Comparison of ENCODE assay signal across 8 cellular contexts in genomic region chr12:89349814-89350213, GRCh38. TPM values are rescaled to one million over a fixed set of nuclear protein-coding genes. Genes with fewer than 3 reads are reported as not detected.
DNase-seq lines count a peak whose midpoint lies in the region; ATAC-seq and TF ChIP-seq lines count a peak whose summit lies in the region.

No MANE protein-coding gene starts in this region.

- POLR2A ChIA-PET in A673 (lab: Charles Lee; ENCODE audit: low non-redundant PET) (interaction anchor here (1.0 kb wide), 1 partner anchor 140 kb away, joined by 3 read pairs; no protein-coding TSS in a partner anchor), SK-N-SH (lab: Yijun Ruan, JAX) (interaction anchor here (1.0 kb wide), 1 partner anchor 70 kb away, joined by 7 read pairs; no protein-coding TSS in a partner anchor)

- no peak for TF ChIP-seq EP300 in SK-N-SH (IDR thresholded peaks at IDR 0.05; ENCODE audit: borderline replicate concordance in 1 of 2, low read depth in 1 of 2, low read length in 1 of 2)

- no peak overlapping the region for H3K18ac ChIP-seq in neuronal stem cell (ENCODE audit: low read length)

- no peak overlapping the region for H2AK5ac ChIP-seq in neuronal stem cell (ENCODE audit: low read depth, low read length)

- H4K20me1 ChIP-seq in SK-N-SH (ENCODE audit: insufficient read depth) = peaks cover 49% of the 10 kb centered on the region
- no peaks in the 10 kb centered on the region for H4K20me1 ChIP-seq in fibroblast of lung (ENCODE audit: control insufficient read depth, extremely low read depth, insufficient read depth, low read length)

- H3K27ac ChIP-seq in A673 (ENCODE audit: low read depth, low read length, poor library complexity, severe bottlenecking) (peak overlapping the region; percentile 97), SK-N-SH (ENCODE audit: low read depth in 2 of 2, low read length in 1 of 2) (peak overlapping the region; percentile 98 to 99; a peak in 3 of 4 replicates), fibroblast of lung (ENCODE audit: insufficient read depth, low read length) (peak overlapping the region; percentile 96), neuronal stem cell (replicated peaks; ENCODE audit: low read length) (peak overlapping the region; percentile 8)

- DNase-seq in A673 (ENCODE audit: low spot score) (peak; percentile 91), H4 (ENCODE audit: low spot score) (peak; percentile 16), SK-N-SH (peak; percentile 38), fibroblast of lung (ENCODE audit: low read depth in 2 of 2) (peak; percentile 71 to 85), neuronal stem cell (ENCODE audit: low spot score) (no peak)

- H3K36me3 ChIP-seq in A673 (ENCODE audit: insufficient read depth, low read length, poor library complexity, severe bottlenecking) = peaks cover 42% of the 10 kb centered on the region
- peaks cover 30 to 34% of the 10 kb centered on the region in 2 experiments for H3K36me3 ChIP-seq in SK-N-SH (replicated peaks in 1 of 2; ENCODE audit: control insufficient read depth in 1 of 2, insufficient read depth in 2 of 2, low read length in 1 of 2)
- H3K36me3 ChIP-seq in fibroblast of lung (ENCODE audit: control insufficient read depth, insufficient read depth, low read length) = peaks cover 4% of the 10 kb centered on the region
- H3K36me3 ChIP-seq in neuronal stem cell (replicated peaks in 1 of 2; ENCODE audit: control insufficient read depth in 2 of 2, insufficient read depth in 2 of 2, low read length in 2 of 2) = peaks cover 0 to 44% of the 10 kb centered on the region in 2 donors

- H3K79me2 ChIP-seq in SK-N-SH (ENCODE audit: insufficient read depth) = peaks cover 57% of the 10 kb centered on the region
- H3K79me2 ChIP-seq in fibroblast of lung (ENCODE audit: control insufficient read depth, insufficient read depth, low read length) = peaks cover 46% of the 10 kb centered on the region

- TF ChIP-seq CTCF in A673 (conservative IDR thresholded peaks at IDR 0.05; ENCODE audit: low read depth, low read length) (no peak), SK-N-SH (IDR thresholded peaks at IDR 0.05) (no peak), fibroblast of lung (conservative IDR thresholded peaks at IDR 0.05 in 1 of 2, IDR thresholded peaks at IDR 0.05 in 1 of 2; ENCODE audit: low read depth in 1 of 2, low read length in 2 of 2) (no peak)

- H4K8ac ChIP-seq in neuronal stem cell (ENCODE audit: low read depth, low read length) = no peak overlapping the region

- no peak for ATAC-seq in HG02970 (IDR thresholded peaks at IDR 0.05; ENCODE audit: low FRiP score, unreplicated experiment)
- ATAC-seq in GM19452 (IDR thresholded peaks at IDR 0.05; ENCODE audit: unreplicated experiment) = no peak
- no peak for ATAC-seq in GM18861 (IDR thresholded peaks at IDR 0.05; ENCODE audit: unreplicated experiment)

- no peak overlapping the region for H4K91ac ChIP-seq in neuronal stem cell (ENCODE audit: low read depth, low read length, poor library complexity)

- 0 out of 2 replicates have a peak, but pooled peaks have one; percentile 17 for TF ChIP-seq RAD21 in SK-N-SH (IDR thresholded peaks at IDR 0.05; ENCODE audit: low read length)

- intact Hi-C loops in A673 (cut with micrococcal nuclease; ENCODE audit: unreplicated experiment) = no loop called here

- H3K4me2 ChIP-seq in SK-N-SH (peak overlapping the region; percentile 86), fibroblast of lung (ENCODE audit: extremely low read depth, insufficient read depth, low read length) (peak overlapping the region; percentile 96), neuronal stem cell (ENCODE audit: insufficient read depth, low read length, poor library complexity, severe bottlenecking) (peak overlapping the region; percentile 40)

- no peaks in the 10 kb centered on the region for H3K9me2 ChIP-seq in SK-N-SH

- H3K79me1 ChIP-seq in neuronal stem cell (ENCODE audit: low read depth, low read length) = peaks cover 4% of the 10 kb centered on the region

- H3F3A ChIP-seq in SK-N-SH (replicated peaks; ENCODE audit: insufficient read depth) = peaks cover 16% of the 10 kb centered on the region

- no peak overlapping the region for H2BK12ac ChIP-seq in neuronal stem cell (ENCODE audit: low read length)

- no peak overlapping the region for H2BK15ac ChIP-seq in neuronal stem cell (ENCODE audit: low read length)

- H3K4me3 ChIP-seq in A673 (ENCODE audit: low read depth, low read length, poor library complexity, severe bottlenecking) (peak overlapping the region; percentile 68), SK-N-SH (ENCODE audit: low read depth in 2 of 2, low read length in 1 of 2) (peak overlapping the region; percentile 94 to 99), fibroblast of lung (replicated peaks in 1 of 4; ENCODE audit: control extremely low read depth in 1 of 4, insufficient read depth in 1 of 4, low read depth in 3 of 4, low read length in 4 of 4) (peak overlapping the region; percentile 61 to 92 (median 74)), neuronal stem cell (ENCODE audit: low read length in 2 of 2) (peak overlapping the region; percentile 49 to 91)

- H3K4ac ChIP-seq in neuronal stem cell (ENCODE audit: low read length) = no peak overlapping the region

- H2AFZ ChIP-seq in SK-N-SH (ENCODE audit: low read depth) (no peak overlapping the region), fibroblast of lung (ENCODE audit: low read length) (no peak overlapping the region), neuronal stem cell (ENCODE audit: low read length) (no peak overlapping the region)

- no peak overlapping the region for H2BK120ac ChIP-seq in neuronal stem cell (ENCODE audit: low read depth, low read length)

- H3K27me3 ChIP-seq in A673 (replicated peaks; ENCODE audit: insufficient read depth, low read depth, low read length, poor library complexity) (no peaks in the 10 kb centered on the region), SK-N-SH (ENCODE audit: insufficient read depth) (no peaks in the 10 kb centered on the region), fibroblast of lung (ENCODE audit: control insufficient read depth, insufficient read depth, low read length) (no peaks in the 10 kb centered on the region), neuronal stem cell (ENCODE audit: control insufficient read depth in 3 of 3, insufficient read depth in 3 of 3, low read depth in 1 of 3, low read length in 3 of 3) (peaks cover 0 to 12% (median 0%) of the 10 kb centered on the region in 3 experiments)

- 15% methylated on average over 6 of the region's 6 CpGs for WGBS in SK-N-SH (ENCODE audit: low lambda C conversion rate)
- WGBS in neuronal stem cell (ENCODE audit: extremely low coverage in 2 of 2, insufficient read length in 2 of 2, insufficient replicate concordance in 1 of 2), 2 donors = no CpG with 5 or more reads among the region's 6 CpGs

- H3K14ac ChIP-seq in neuronal stem cell (ENCODE audit: low read length) = no peak overlapping the region

- no TSS peak for BruUV-seq in A673 (replicated peaks; lab: Mats Ljungman, UMichigan)

- no peak overlapping the region for H3K23ac ChIP-seq in neuronal stem cell (ENCODE audit: low read depth, low read length, poor library complexity)

- CTCF ChIA-PET in A673 (lab: Charles Lee) (interaction anchor here (0.5 to 0.7 kb wide), 2 partner anchors 109 to 332 kb away, joined by 3 read pairs; no protein-coding TSS in a partner anchor), SK-N-SH (lab: Yijun Ruan, JAX) (interaction anchor here (0.8 to 2.4 kb wide), 10 partner anchors 13 to 333 kb away, joined by 3 to 7 read pairs (median 4); partner anchors contain the start of gene POC1B)

- H2BK5ac ChIP-seq in neuronal stem cell (ENCODE audit: low read length) = no peak overlapping the region

- H3K4me1 ChIP-seq in A673 (ENCODE audit: insufficient read depth, low read length, poor library complexity, severe bottlenecking) = peaks cover 24% of the 10 kb centered on the region
- peaks cover 17 to 46% of the 10 kb centered on the region in 2 experiments; a peak in 3 of 4 replicates for H3K4me1 ChIP-seq in SK-N-SH (ENCODE audit: control insufficient read depth in 1 of 2, insufficient read depth in 2 of 2, low read depth in 1 of 2, low read length in 1 of 2)
- H3K4me1 ChIP-seq in fibroblast of lung (ENCODE audit: control insufficient read depth, extremely low read depth, insufficient read depth, low read length) = peaks cover 18% of the 10 kb centered on the region
- H3K4me1 ChIP-seq in neuronal stem cell (ENCODE audit: control insufficient read depth in 2 of 2, insufficient read depth in 1 of 2, low read depth in 1 of 2, low read length in 2 of 2) = peaks cover 33 to 42% of the 10 kb centered on the region in 2 donors

- H3K9me3 ChIP-seq in A673 (ENCODE audit: low read depth, low read length, poor library complexity, severe bottlenecking) = no peaks in the 10 kb centered on the region
- H3K9me3 ChIP-seq in SK-N-SH = no peaks in the 10 kb centered on the region
- H3K9me3 ChIP-seq in fibroblast of lung (ENCODE audit: control insufficient read depth, insufficient read depth, low read depth, low read length) = no peaks in the 10 kb centered on the region
- no peaks in the 10 kb centered on the region for H3K9me3 ChIP-seq in neuronal stem cell (replicated peaks in 1 of 2; ENCODE audit: control insufficient read depth in 2 of 2, insufficient read depth in 1 of 2, low read depth in 1 of 2, low read length in 2 of 2)

- H3K9ac ChIP-seq in SK-N-SH (peak overlapping the region; percentile 95), fibroblast of lung (ENCODE audit: insufficient read depth, low read length) (peak overlapping the region; percentile 42), neuronal stem cell (ENCODE audit: low read depth, low read length, poor library complexity) (no peak overlapping the region)

TF ChIP-seq in SK-N-SH, 30 proteins besides CTCF, POLR2A, EP300 and RAD21 (continues in another document):
- TF ChIP-seq NFIC (IDR thresholded peaks at IDR 0.05; ENCODE audit: borderline replicate concordance) (no peak), SMC3 (IDR thresholded peaks at IDR 0.05; ENCODE audit: low read depth, low read length) (peak; percentile 19; the same call in 1 of the 2 replicates), GABPA (IDR thresholded peaks at IDR 0.05; ENCODE audit: low read depth) (peak; percentile 65), ELF1 (IDR thresholded peaks at IDR 0.05) (0 out of 2 replicates have a peak, but pooled peaks have one; percentile 14), CHD2 (IDR thresholded peaks at IDR 0.05; ENCODE audit: low read length, partially characterized antibody) (no peak), TAF1 (IDR thresholded peaks at IDR 0.05; ENCODE audit: borderline replicate concordance, low read depth, low read length) (peak; percentile 70; the same call in 1 of the 2 replicates), YY1 (IDR thresholded peaks at IDR 0.05; ENCODE audit: low read depth) (peak; percentile 13; the same call in 1 of the 2 replicates)

RNA-seq across cellular contexts. Expression of gene DUSP6, which starts 2.5 kb away (rescaled TPM):
- total RNA-seq in A673 (2021) (207 and 226 TPM in 2 replicates), fibroblast of lung (49.8 and 50.0 TPM in 2 replicates)
- 2.7 and 4.0 TPM in 2 replicates for total RNA-seq in H4 (2014; rRNA removed; shearing (Covaris generic))
- polyA plus RNA-seq in SK-N-SH (2012; rRNA removed) (64.8 and 71.4 TPM in 2 replicates), fibroblast of lung (7.0 and 75.3 TPM in 2 replicates)
- 37.6 and 45.0 TPM in 2 replicates for polyA plus RNA-seq in SK-N-SH (2012; cell fraction: cytosol; rRNA removed)
- polyA plus RNA-seq in SK-N-SH (2012; cell fraction: nucleus; rRNA removed) = 225 and 270 TPM in 2 replicates
- 6.2 and 47.7 TPM in 2 replicates for polyA plus RNA-seq in fibroblast of lung (2012)
- 48.2 and 236 TPM in 2 replicates for polyA minus RNA-seq in fibroblast of lung (ENCODE audit: low replicate concordance)
- polyA plus RNA-seq in neuronal stem cell (2013, experiment 1 of 2) = 22.5 TPM
- 21.8 TPM for polyA plus RNA-seq in neuronal stem cell (2013, experiment 2 of 2)

Comparison
In these comparisons a context has a peak if more than half of its experiments do, and no peak if none do; other contexts are left out.
1. H3K27ac ChIP-seq: peak in every context shown above with its lines; median percentile 98 in SK-N-SH; 97 in A673; 96 in fibroblast of lung; 8 in neuronal stem cell.
2. H3K4me2 ChIP-seq: peak in every context shown above with its lines; median percentile 96 in fibroblast of lung; 86 in SK-N-SH; 40 in neuronal stem cell.
3. RNA of gene DUSP6, which starts 2.5 kb away (total RNA-seq): 207 to 226 TPM in A673 and 49.8 to 50.0 TPM in fibroblast of lung; 2.7 to 4.0 TPM in H4; every median in the first group is over 10 times any median in the second.
4. Peak in every context shown above with its lines, with median percentiles within 50 percentile points of each other: H3K4me3 ChIP-seq.